ENCODE assay signal across 15 cellular contexts in genomic region chr6:72811971-72812421, GRCh38.
DNase-seq lines count a peak whose midpoint lies in the region; ATAC-seq and TF ChIP-seq lines count a peak whose summit lies in the region.
"Had no signal": no experiment of that assay in that cellular context is flagged by ENCODE, and none has a peak within 500 bp of the region (broad histone marks: within the 10 kb centered on the region; RNA-seq: fewer than 3 reads in every experiment).

No MANE protein-coding gene starts in this region.

- no peaks in the 10 kb centered on the region for H4K20me1 ChIP-seq in PC-9 (ENCODE audit: insufficient read depth)

- no peaks in the 10 kb centered on the region for H3F3A ChIP-seq in PC-9 (ENCODE audit: insufficient read depth, low read depth)

- TF ChIP-seq CTCF in HL-60 (IDR thresholded peaks at IDR 0.05; ENCODE audit: insufficient read depth, low read length) = no peak
- TF ChIP-seq CTCF in PC-9 (conservative IDR thresholded peaks at IDR 0.05) = no peak

- H3K4me1 ChIP-seq in iPS-20b (ENCODE audit: insufficient read depth, low read length) = peaks cover 12% of the 10 kb centered on the region
- H3K4me1 ChIP-seq in PC-9 (replicated peaks; ENCODE audit: insufficient read depth) = no peaks in the 10 kb centered on the region

- no peaks in the 10 kb centered on the region for H3K9me3 ChIP-seq in iPS-20b (ENCODE audit: insufficient read depth, low read depth, low read length)
- H3K9me3 ChIP-seq in PC-9 (ENCODE audit: insufficient read depth, low read depth) = no peaks in the 10 kb centered on the region
- H3K9me3 ChIP-seq: neutrophil had no signal

- no peaks in the 10 kb centered on the region for H3K79me2 ChIP-seq in PC-9 (ENCODE audit: low read depth)

- CTCF ChIA-PET in PC-9 (lab: Charles Lee) = no interaction called here

- H2AFZ ChIP-seq in PC-9 = no peak overlapping the region

- intact Hi-C loops in PC-9 (cut with micrococcal nuclease; ENCODE audit: unreplicated experiment) = no loop called here

- ATAC-seq in HG03460 (IDR thresholded peaks at IDR 0.05; ENCODE audit: unreplicated experiment) (no peak), GM19463 (IDR thresholded peaks at IDR 0.05; ENCODE audit: unreplicated experiment) (no peak), HG03039 (IDR thresholded peaks at IDR 0.05; ENCODE audit: unreplicated experiment) (no peak)
- ATAC-seq: activated CD8-positive, alpha-beta T cell treated with anti-CD3 and anti-CD28 coated beads for 36 hours had no signal

- H3K4me3 ChIP-seq in HL-60 (replicated peaks; ENCODE audit: insufficient read depth, low read length) (no peak overlapping the region), iPS-20b (ENCODE audit: low read length) (no peak overlapping the region), PC-9 (no peak overlapping the region)

- no peaks in the 10 kb centered on the region for H3K36me3 ChIP-seq in iPS-20b (ENCODE audit: insufficient read depth, low read depth, low read length)
- H3K36me3 ChIP-seq in PC-9 (ENCODE audit: low read depth) = no peaks in the 10 kb centered on the region
- H3K36me3 ChIP-seq: neutrophil had no signal

- H3K27me3 ChIP-seq in HL-60 (ENCODE audit: insufficient read depth, poor library complexity, severe bottlenecking) (no peaks in the 10 kb centered on the region), iPS-20b (ENCODE audit: insufficient read depth, low read length) (no peaks in the 10 kb centered on the region), PC-9 (ENCODE audit: insufficient read depth, low read depth) (no peaks in the 10 kb centered on the region)
- H3K27me3 ChIP-seq: neutrophil had no signal

- POLR2A ChIA-PET in PC-9 (lab: Charles Lee; ENCODE audit: unreplicated experiment) = no interaction called here

- BruUV-seq in PC-9 (replicated peaks; lab: Mats Ljungman, UMichigan) = no TSS peak

- H3K4me2 ChIP-seq in PC-9 = no peak overlapping the region

- DNase-seq in A172 (ENCODE audit: low spot score) (peak; percentile 79), HL-60 (ENCODE audit: low read depth in 1 of 2, low spot score in 1 of 2) (no peak), amniotic epithelial cell (ENCODE audit: low read depth) (peak; percentile 48), PC-9 (no peak)
- DNase-seq: activated CD8-positive, alpha-beta T cell treated with anti-CD3 and anti-CD28 coated beads for 36 hours; activated effector memory CD4-positive, alpha-beta T cell treated with anti-CD3 and anti-CD28 coated beads, Interleukin-2, amount 50 U/mL, for 16 hours; NCI-H1092; NCI-H510A; T-helper 9 cell had no signal

- no peaks in the 10 kb centered on the region for H3K9me2 ChIP-seq in PC-9 (ENCODE audit: insufficient read depth)

- H3K9ac ChIP-seq in iPS-20b (ENCODE audit: low read depth, low read length) = no peak overlapping the region

- H3K27ac ChIP-seq in HL-60 (replicated peaks) (peak overlapping the region; percentile 79), iPS-20b (ENCODE audit: low read length) (peak overlapping the region; percentile 39), PC-9 (no peak overlapping the region)
- H3K27ac ChIP-seq: neutrophil, RWPE1 had no signal

Comparison
In these comparisons a context has a peak if more than half of its experiments do, and no peak if none do; other contexts are left out.
1. DNase-seq: peak in A172 (single experiment) and amniotic epithelial cell (single experiment); none in HL-60 (0 of 2) and PC-9 (0 of 2).